ENCODE assay signal across 22 cellular contexts in genomic region chr21:42533306-42533962, GRCh38. TPM values are rescaled to one million over a fixed set of nuclear protein-coding genes. Genes with fewer than 3 reads are reported as not detected.
DNase-seq lines count a peak whose midpoint lies in the region; TF ChIP-seq lines count a peak whose summit lies in the region.
"Had no signal": no experiment of that assay in that cellular context is flagged by ENCODE, and none has a peak within 500 bp of the region (broad histone marks: within the 10 kb centered on the region; RNA-seq: fewer than 3 reads in every experiment).

No MANE protein-coding gene starts in this region.

- H3K9me2 ChIP-seq in Karpas-422 (replicated peaks; ENCODE audit: insufficient read depth, low read length): no peaks in the 10 kb centered on the region

- peaks cover 51% of the 10 kb centered on the region for H3K79me2 ChIP-seq in Karpas-422 (ENCODE audit: low read length)

- no peaks in the 10 kb centered on the region; the same call in 1 of the 2 replicates for H4K20me1 ChIP-seq in Karpas-422 (ENCODE audit: insufficient read depth, low read depth, low read length)

- H3K9me3 ChIP-seq in Karpas-422 (ENCODE audit: low read length) (no peaks in the 10 kb centered on the region), endodermal cell (ENCODE audit: control insufficient read depth, low read length) (no peaks in the 10 kb centered on the region), skeletal muscle tissue (ENCODE audit: control insufficient read depth in 3 of 3, low read length in 3 of 3) (no peaks in the 10 kb centered on the region)
- H3K9me3 ChIP-seq: right lobe of liver had no signal

- H3K36me3 ChIP-seq in GM06990 (ENCODE audit: control insufficient read depth, insufficient read depth, low read length) (peaks cover 5% of the 10 kb centered on the region), Karpas-422 (ENCODE audit: insufficient read depth, low read length) (peaks cover 11% of the 10 kb centered on the region), endodermal cell (ENCODE audit: control insufficient read depth, insufficient read depth, low read length) (no peaks in the 10 kb centered on the region), skeletal muscle tissue (ENCODE audit: control insufficient read depth in 3 of 3, insufficient read depth in 3 of 3, low read length in 3 of 3) (peaks cover 7 to 11% (median 10%) of the 10 kb centered on the region in 3 donors)
- H3K36me3 ChIP-seq: cardiac muscle cell, right lobe of liver had no signal

- H3K4me3 ChIP-seq in GM06990 (replicated peaks; ENCODE audit: low read depth, low read length): peak overlapping the region; percentile 7
- H3K4me3 ChIP-seq in Karpas-422 (ENCODE audit: low read length): peak overlapping the region; percentile 70
- H3K4me3 ChIP-seq in endodermal cell (ENCODE audit: low read length): no peak overlapping the region
- peak overlapping the region; percentile 47 to 55 (median 54) for H3K4me3 ChIP-seq in skeletal muscle tissue (ENCODE audit: low read length in 3 of 3)
- H3K4me3 ChIP-seq: cardiac muscle cell, right lobe of liver, SK-N-MC had no signal

- H3K27me3 ChIP-seq in GM06990 (replicated peaks; ENCODE audit: control insufficient read depth, insufficient read depth, low read length) (no peaks in the 10 kb centered on the region), Karpas-422 (ENCODE audit: low read length) (no peaks in the 10 kb centered on the region), endodermal cell (ENCODE audit: control insufficient read depth, insufficient read depth, low read length, poor library complexity, severe bottlenecking) (no peaks in the 10 kb centered on the region), skeletal muscle tissue (ENCODE audit: control insufficient read depth in 3 of 3, insufficient read depth in 3 of 3, low read length in 3 of 3) (no peaks in the 10 kb centered on the region)
- H3K27me3 ChIP-seq: cardiac muscle cell, right lobe of liver had no signal

- peaks cover 39% of the 10 kb centered on the region for H3K36me3 Mint-ChIP-seq in endodermal cell (ENCODE audit: low read depth)

- H3K27ac ChIP-seq in Karpas-422 (ENCODE audit: low read length) (peak overlapping the region; percentile 96), endodermal cell (ENCODE audit: low read depth, low read length) (no peak overlapping the region), skeletal muscle tissue (ENCODE audit: low read depth, low read length) (peak overlapping the region; percentile 98)
- H3K27ac ChIP-seq: cardiac muscle cell, KMS-11, SK-N-MC had no signal

- DNase-seq in GM06990 (ENCODE audit: extremely low read depth, insufficient read length) (no peak), Karpas-422 (peak; percentile 59), endodermal cell (peak; percentile 24), NCI-H1436 (lab: John Stamatoyannopoulos, UW) (no peak), NCI-H1930 (lab: John Stamatoyannopoulos, UW) (no peak), cerebellar nuclear complex (lab: John Stamatoyannopoulos, UW) (no peak)
- DNase-seq in stimulated activated CD4-positive, alpha-beta T cell treated with anti-CD3 and anti-CD28 coated beads, Interleukin-2, amount 100 ng/mL, for 48 hours: no peak
- DNase-seq: activated CD4-positive, alpha-beta T cell treated with anti-CD3 and anti-CD28 coated beads for 4 hours; activated T-cell treated with anti-CD3 and anti-CD28 coated beads, Interleukin-2, amount 50 U/mL, for 1 hour; DMS 273 treated with DMSO at 0.1 percent for 48 hours; effector memory CD8-positive, alpha-beta T cell; GF-D8; NCI-H1105; NCI-H748 treated with DMSO at 0.1 percent for 48 hours; stimulated activated CD4-positive, alpha-beta T cell treated with anti-CD3 and anti-CD28 coated beads, Interleukin-4, amount 100 ng/mL, for 1 hour; T1000 had no signal

- TF ChIP-seq CTCF in GM06990 (IDR thresholded peaks at IDR 0.05; ENCODE audit: insufficient read depth, low read length, poor library complexity, severe bottlenecking) (no peak), endodermal cell (conservative IDR thresholded peaks at IDR 0.05) (no peak)

- peak overlapping the region; percentile 10 for H3K27ac Mint-ChIP-seq in endodermal cell

- H3K4me2 ChIP-seq in Karpas-422 (ENCODE audit: low read depth, low read length, poor library complexity, severe bottlenecking): peak overlapping the region; percentile 74
- H3K4me2 ChIP-seq: KMS-11 had no signal

- 95 to 98% methylated on average over 6 to 11 of the region's 13 CpGs for WGBS in endodermal cell (ENCODE audit: insufficient coverage in 1 of 2, insufficient read length in 1 of 2), 2 experiments

- no peak overlapping the region for H3K4me3 Mint-ChIP-seq in endodermal cell
- H3K4me3 Mint-ChIP-seq: effector memory CD8-positive, alpha-beta T cell had no signal

- no peaks in the 10 kb centered on the region for H3K9me3 Mint-ChIP-seq in endodermal cell
- H3K9me3 Mint-ChIP-seq: effector memory CD8-positive, alpha-beta T cell had no signal

- H3K4me1 ChIP-seq in Karpas-422 (ENCODE audit: low read length) (peaks cover 98% of the 10 kb centered on the region), endodermal cell (ENCODE audit: control insufficient read depth, insufficient read depth, low read length) (no peaks in the 10 kb centered on the region), skeletal muscle tissue (ENCODE audit: control insufficient read depth in 3 of 3, insufficient read depth in 3 of 3, low read length in 3 of 3) (peaks cover 38 to 76% (median 71%) of the 10 kb centered on the region in 3 donors)

- H3K4me1 Mint-ChIP-seq in endodermal cell: peaks cover 17% of the 10 kb centered on the region

- no peak overlapping the region for H2AFZ ChIP-seq in Karpas-422 (ENCODE audit: low read length)

- H3K27me3 Mint-ChIP-seq in endodermal cell (ENCODE audit: insufficient read depth): no peaks in the 10 kb centered on the region
- H3K27me3 Mint-ChIP-seq: effector memory CD8-positive, alpha-beta T cell had no signal

- H3K9ac ChIP-seq in Karpas-422 (ENCODE audit: low read length) (peak overlapping the region; percentile 79), endodermal cell (ENCODE audit: extremely low read depth, low read length, poor library complexity, severe bottlenecking) (no peak overlapping the region), skeletal muscle tissue (ENCODE audit: low read depth in 1 of 3, low read length in 3 of 3) (peak overlapping the region; percentile 58 to 81 (median 74))
- H3K9ac ChIP-seq: KMS-11 had no signal

RNA-seq across cellular contexts. Expression of gene SLC37A1, which starts 19.8 kb away (rescaled TPM):
- total RNA-seq in Karpas-422 (2014; rRNA removed; shearing (Covaris generic); ENCODE audit: low replicate concordance): 47.1 and 51.4 TPM in 2 replicates
- total RNA-seq in endodermal cell (10 to 100 TPM; 22.7 to 47.0 TPM), skeletal muscle tissue (2.1 TPM)
- 7.6 TPM for polyA plus RNA-seq in endodermal cell (2013, experiment 1 of 2)
- polyA plus RNA-seq in endodermal cell (2013, experiment 2 of 2): 6.3 TPM

RNA-seq across cellular contexts. Expression of gene RSPH1, which starts 37.4 kb away (rescaled TPM):
- 0.26 and 0.54 TPM in 2 replicates for total RNA-seq in Karpas-422 (2014; rRNA removed; shearing (Covaris generic); ENCODE audit: low replicate concordance)
- 1 to 10 TPM; 1.8 to 2.2 TPM for total RNA-seq in endodermal cell
- 0.57 TPM for polyA plus RNA-seq in endodermal cell (2013, experiment 1 of 2)
- 0.33 TPM for polyA plus RNA-seq in endodermal cell (2013, experiment 2 of 2)
- not detected for total RNA-seq in skeletal muscle tissue
- total RNA-seq: H1 had no signal

Comparison
In these comparisons a context has a peak if more than half of its experiments do, and no peak if none do; other contexts are left out.
1. DNase-seq: peak in Karpas-422 (single experiment) and endodermal cell (single experiment); none in GM06990 (single experiment), stimulated activated CD4-positive, alpha-beta T cell treated with anti-CD3 and anti-CD28 coated beads, Interleukin-2, amount 100 ng/mL, for 48 hours (0 of 2), NCI-H1436 (single experiment), NCI-H1930 (0 of 2) and cerebellar nuclear complex (0 of 2).